Comparison of ENCODE assay signal across 18 cellular contexts in the genomic region with DNA sequence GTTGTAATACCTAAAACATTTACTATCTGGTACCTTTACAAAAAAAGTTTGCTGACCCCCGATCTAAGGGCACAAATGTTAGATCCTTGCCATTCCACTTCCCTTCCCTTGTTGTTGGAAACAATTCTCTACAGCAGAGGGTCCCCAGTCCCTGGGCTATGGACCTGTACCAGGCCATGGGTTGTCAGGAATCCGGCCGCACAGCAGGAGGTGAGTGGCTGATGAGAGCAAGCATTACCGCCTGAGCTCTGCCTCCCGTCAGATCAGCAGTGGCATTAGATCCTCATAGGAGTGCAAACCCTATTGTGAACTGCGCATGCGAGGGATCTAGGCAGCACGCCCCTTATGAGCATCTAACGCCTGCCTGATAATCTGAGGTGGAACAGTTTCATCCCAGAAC.
A peak's percentile ranks its signal among the peaks of the same experiment; 100 is the strongest.
DNase-seq lines count a peak whose midpoint lies in the region; ATAC-seq, FAIRE-seq and TF ChIP-seq lines count a peak whose summit lies in the region.
"Had no signal": no experiment of that assay in that cellular context is flagged by ENCODE, and none has a peak within 500 bp of the region (broad histone marks: within the 10 kb centered on the region; RNA-seq: fewer than 3 reads in every experiment).

No MANE protein-coding gene starts in this region.

- no peak overlapping the region for H3K27ac Mint-ChIP-seq in H9

- H2BK5ac ChIP-seq in H9 (ENCODE audit: insufficient read length, low read length) (no peak overlapping the region), H1 (ENCODE audit: low read depth, low read length) (no peak overlapping the region), trophoblast cell (ENCODE audit: low read depth, low read length, poor library complexity) (no peak overlapping the region)

- no peak overlapping the region for H4K5ac ChIP-seq in H9 (ENCODE audit: insufficient read length, low read depth, low read length)
- H4K5ac ChIP-seq in H1 (ENCODE audit: insufficient read length, low read depth, low read length): no peak overlapping the region

- H4K20me1 ChIP-seq in H9 (ENCODE audit: control insufficient read depth, insufficient read depth, insufficient read length): no peaks in the 10 kb centered on the region
- H4K20me1 ChIP-seq in H1 (replicated peaks in 1 of 2; ENCODE audit: control insufficient read depth in 1 of 2, insufficient read depth in 2 of 2, low read length in 2 of 2): no peaks in the 10 kb centered on the region

- DNase-seq in H9 (peak; percentile 58), H1 (ENCODE audit: low read depth in 1 of 2, low spot score in 2 of 2) (peak in 1 of 2 experiments; percentile 74), iPS DF 6.9 (ENCODE audit: low read depth, low spot score) (peak; percentile 16), trophoblast cell (no peak), SJCRH30 (no peak), NCI-H524 (lab: John Stamatoyannopoulos, UW) (no peak)
- DNase-seq: BE2C; CD4-positive, alpha-beta memory T cell; DMS79 had no signal

- H3K4me1 ChIP-seq in H9 (ENCODE audit: insufficient read depth, low read length) (no peaks in the 10 kb centered on the region), H1 (replicated peaks in 1 of 4; ENCODE audit: control insufficient read depth in 3 of 4, insufficient read depth in 4 of 4, low read length in 3 of 4) (peaks cover 0 to 3% (median 0%) of the 10 kb centered on the region in 4 experiments; a peak in 2 of 7 replicates), iPS DF 6.9 (ENCODE audit: control insufficient read depth, insufficient read depth, low read length) (no peaks in the 10 kb centered on the region), trophoblast cell (ENCODE audit: control insufficient read depth in 1 of 2, insufficient read depth in 2 of 2, low read length in 2 of 2) (no peaks in the 10 kb centered on the region), SJCRH30 (peaks cover 7% of the 10 kb centered on the region; the same call in 1 of the 2 replicates)
- H3K4me1 ChIP-seq: BE2C had no signal

- peaks cover 7 to 17% (median 10%) of the 10 kb centered on the region in 3 experiments; a peak in 5 of 7 replicates for H3K36me3 Mint-ChIP-seq in H9 (ENCODE audit: insufficient read depth in 1 of 3, low read depth in 3 of 3)

- POLR2A ChIA-PET in H1 (lab: Charles Lee; ENCODE audit: partially characterized antibody): interaction anchor here (0.6 to 0.9 kb wide), 2 partner anchors 10 to 21 kb away, joined by 3 to 4 read pairs; no protein-coding TSS in a partner anchor

- ATAC-seq in activated CD4-positive, CD25-positive, alpha-beta regulatory T cell treated with anti-CD3 and anti-CD28 coated beads, Interleukin-2, amount 50 U/mL, for 24 hours: no peak
- ATAC-seq in GM21526 (IDR thresholded peaks at IDR 0.05; ENCODE audit: low FRiP score, unreplicated experiment): no peak
- ATAC-seq: A549 had no signal

- H2AFZ ChIP-seq in H9 (ENCODE audit: low read length) (no peak overlapping the region), H1 (ENCODE audit: low read length) (no peak overlapping the region), trophoblast cell (ENCODE audit: insufficient read depth, low read length, poor library complexity) (no peak overlapping the region)

- no peak overlapping the region for H3K4ac ChIP-seq in H9 (ENCODE audit: low read depth, low read length)
- no peak overlapping the region for H3K4ac ChIP-seq in H1 (replicated peaks; ENCODE audit: insufficient read length, low read depth, low read length)
- no peak overlapping the region for H3K4ac ChIP-seq in trophoblast cell (ENCODE audit: low read depth, low read length)

- H3K23ac ChIP-seq in H9 (ENCODE audit: insufficient read length, low read depth, low read length) (no peak overlapping the region), H1 (ENCODE audit: insufficient read length) (no peak overlapping the region), trophoblast cell (ENCODE audit: low read length) (no peak overlapping the region)

- H3K36me3 ChIP-seq in H1 (ENCODE audit: control insufficient read depth in 2 of 4, insufficient read depth in 4 of 4, low read length in 3 of 4): no peaks in the 10 kb centered on the region
- no peaks in the 10 kb centered on the region for H3K36me3 ChIP-seq in iPS DF 6.9 (ENCODE audit: control insufficient read depth, insufficient read depth, low read length)
- no peaks in the 10 kb centered on the region for H3K36me3 ChIP-seq in trophoblast cell (ENCODE audit: control insufficient read depth in 1 of 2, insufficient read depth in 2 of 2, low read length in 2 of 2)
- no peaks in the 10 kb centered on the region; the same call in 1 of the 2 replicates for H3K36me3 ChIP-seq in SJCRH30
- H3K36me3 ChIP-seq: BE2C, HAP-1 had no signal

- H3K18ac ChIP-seq in H9 (ENCODE audit: insufficient read length, low read depth, low read length) (no peak overlapping the region), H1 (ENCODE audit: extremely low read depth, low read length) (no peak overlapping the region), trophoblast cell (ENCODE audit: low read length) (no peak overlapping the region)

- TF ChIP-seq CTCF in H9 (conservative IDR thresholded peaks at IDR 0.05) (no peak), H1 (IDR thresholded peaks at IDR 0.05; ENCODE audit: control extremely low read depth in 1 of 3, insufficient read depth in 1 of 3, low read depth in 1 of 3, low read length in 3 of 3) (no peak)

- peak in 1 of 2 experiments; percentile 17; a peak in 2 of 4 replicates for TF ChIP-seq RAD21 in H1 (IDR thresholded peaks at IDR 0.05 in 1 of 2, conservative IDR thresholded peaks at IDR 0.05 in 1 of 2; ENCODE audit: low read depth in 2 of 2, low read length in 2 of 2)

- H3K23me2 ChIP-seq in H9 (ENCODE audit: insufficient read length, low read depth, low read length, poor library complexity, severe bottlenecking) (no peaks in the 10 kb centered on the region), H1 (ENCODE audit: low read depth, low read length) (no peaks in the 10 kb centered on the region)

- H4K91ac ChIP-seq in H9 (ENCODE audit: insufficient read length, low read depth, low read length) (no peak overlapping the region), H1 (replicated peaks; ENCODE audit: insufficient read length, low read length) (no peak overlapping the region), trophoblast cell (ENCODE audit: low read depth, low read length) (no peak overlapping the region)

- no peak for TF ChIP-seq POLR2A in H1 (IDR thresholded peaks at IDR 0.05; ENCODE audit: control extremely low read depth in 1 of 2, low read depth in 2 of 2, low read length in 2 of 2)

- no peaks in the 10 kb centered on the region for H3K27me3 ChIP-seq in H9 (ENCODE audit: insufficient read depth, low read length)
- no peaks in the 10 kb centered on the region for H3K27me3 ChIP-seq in H1 (replicated peaks in 1 of 4; ENCODE audit: control insufficient read depth in 3 of 4, extremely low read depth in 1 of 4, insufficient read depth in 3 of 4, low read length in 3 of 4)
- no peaks in the 10 kb centered on the region for H3K27me3 ChIP-seq in iPS DF 6.9 (ENCODE audit: control insufficient read depth, insufficient read depth, low read length)
- no peaks in the 10 kb centered on the region for H3K27me3 ChIP-seq in trophoblast cell (ENCODE audit: insufficient read depth, low read length)
- no peaks in the 10 kb centered on the region for H3K27me3 ChIP-seq in SJCRH30
- H3K27me3 ChIP-seq: BE2C had no signal

- H2AK5ac ChIP-seq in H9 (ENCODE audit: insufficient read length, low read length) (no peak overlapping the region), H1 (ENCODE audit: low read depth, low read length) (no peak overlapping the region), trophoblast cell (ENCODE audit: low read length) (no peak overlapping the region)

- no peaks in the 10 kb centered on the region for H3K79me1 ChIP-seq in H9 (ENCODE audit: insufficient read depth, low read depth, low read length, poor library complexity, severe bottlenecking)
- no peaks in the 10 kb centered on the region for H3K79me1 ChIP-seq in H1 (ENCODE audit: low read depth, low read length)
- H3K79me1 ChIP-seq in trophoblast cell (ENCODE audit: low read length): no peaks in the 10 kb centered on the region

- H2BK12ac ChIP-seq in H9 (ENCODE audit: insufficient read length, low read depth, low read length) (no peak overlapping the region), H1 (ENCODE audit: low read depth, low read length) (no peak overlapping the region), trophoblast cell (ENCODE audit: low read length) (no peak overlapping the region)

- no CpG with 5 or more reads among the region's 9 CpGs for WGBS in H9 (ENCODE audit: extremely low coverage, insufficient read length, low lambda C conversion rate)
- 68% methylated on average over 9 of the region's 9 CpGs; no CpG with 5 or more reads in 1 of the 2 experiments for WGBS in H1 (ENCODE audit: extremely low coverage in 1 of 2, insufficient coverage in 1 of 2, insufficient read length in 1 of 2, insufficient replicate concordance in 2 of 2, low coverage in 1 of 2, low lambda C conversion rate in 2 of 2, missing lambda C conversion rate in 1 of 2), 2 experiments
- WGBS in iPS DF 6.9 (ENCODE audit: insufficient coverage, insufficient read length): no CpG with 5 or more reads among the region's 9 CpGs
- WGBS in trophoblast cell (ENCODE audit: extremely low coverage, insufficient coverage, insufficient read length): no CpG with 5 or more reads among the region's 9 CpGs

- no peak overlapping the region for H3K4me3 ChIP-seq in H1 (ENCODE audit: extremely low read depth in 1 of 4, insufficient read depth in 2 of 4, low read depth in 3 of 4, low read length in 4 of 4)
- H3K4me3 ChIP-seq in iPS DF 6.9 (ENCODE audit: low read length): no peak overlapping the region
- peak overlapping the region; percentile 8 for H3K4me3 ChIP-seq in trophoblast cell (ENCODE audit: low read depth, low read length)
- H3K4me3 ChIP-seq in SJCRH30: no peak overlapping the region
- H3K4me3 ChIP-seq: A549, HAP-1 had no signal

- H3K27ac ChIP-seq in H9 (ENCODE audit: insufficient read length, low read depth, low read length): no peak overlapping the region
- no peak overlapping the region for H3K27ac ChIP-seq in H1 (ENCODE audit: low read depth, low read length)
- no peak overlapping the region for H3K27ac ChIP-seq in iPS DF 6.9 (ENCODE audit: low read length)
- H3K27ac ChIP-seq in trophoblast cell (ENCODE audit: low read depth, low read length): no peak overlapping the region
- no peak overlapping the region for H3K27ac ChIP-seq in SJCRH30
- H3K27ac ChIP-seq: A549, C4-2B, HL-60 had no signal

- no peaks in the 10 kb centered on the region for H3K9me3 Mint-ChIP-seq in H9

- H2BK120ac ChIP-seq in H9 (ENCODE audit: low read depth, low read length, poor library complexity, severe bottlenecking) (no peak overlapping the region), H1 (replicated peaks; ENCODE audit: low read depth, low read length) (no peak overlapping the region), trophoblast cell (ENCODE audit: insufficient read depth, low read length, poor library complexity) (no peak overlapping the region)

- no peak for TF ChIP-seq EP300 in H1 (IDR thresholded peaks at IDR 0.05; ENCODE audit: borderline replicate concordance in 1 of 2, low read depth in 2 of 2, low read length in 2 of 2)

- H3K14ac ChIP-seq in H9 (ENCODE audit: insufficient read depth, low read length): no peak overlapping the region
- H3K14ac ChIP-seq in H1 (ENCODE audit: insufficient read length): no peak overlapping the region
- H3K14ac ChIP-seq in trophoblast cell (ENCODE audit: low read length): no peak overlapping the region

- no peak overlapping the region for H2BK20ac ChIP-seq in H9 (ENCODE audit: low read depth, low read length, poor library complexity, severe bottlenecking)
- no peak overlapping the region for H2BK20ac ChIP-seq in H1 (ENCODE audit: low read length)

- no peak overlapping the region for H4K12ac ChIP-seq in trophoblast cell (ENCODE audit: low read depth, low read length)

- no peak overlapping the region for H3T11ph ChIP-seq in H9 (ENCODE audit: low read length)

- no peak overlapping the region for H3K56ac ChIP-seq in H9 (ENCODE audit: insufficient read length, low read depth, low read length)
- H3K56ac ChIP-seq in H1 (replicated peaks; ENCODE audit: insufficient read length, low read depth, low read length): no peak overlapping the region

- peaks cover 5 to 6% of the 10 kb centered on the region in 2 experiments; a peak in 3 of 4 replicates for H3K4me1 Mint-ChIP-seq in H9
- H3K4me1 Mint-ChIP-seq: CD4-positive, alpha-beta memory T cell had no signal

- H3K27me3 Mint-ChIP-seq in H9 (ENCODE audit: low read depth): no peaks in the 10 kb centered on the region
- H3K27me3 Mint-ChIP-seq: CD4-positive, alpha-beta memory T cell had no signal

- CTCF ChIA-PET in H1 (lab: Charles Lee; ENCODE audit: partially characterized antibody): interaction anchor here (0.5 kb wide), 1 partner anchor 487 kb away, joined by 3 read pairs; no protein-coding TSS in a partner anchor

- no peak overlapping the region for H3K4me2 ChIP-seq in H9 (ENCODE audit: insufficient read depth, insufficient read length, low read length)
- H3K4me2 ChIP-seq in H1 (ENCODE audit: insufficient read depth in 1 of 2, low read depth in 2 of 2, low read length in 2 of 2): no peak overlapping the region
- H3K4me2 ChIP-seq in trophoblast cell (ENCODE audit: low read length): no peak overlapping the region
- H3K4me2 ChIP-seq: A549 had no signal

- H4K8ac ChIP-seq in H9 (replicated peaks; ENCODE audit: insufficient read length, low read depth, low read length) (no peak overlapping the region), H1 (ENCODE audit: extremely low read depth, insufficient read depth, low read length) (no peak overlapping the region), trophoblast cell (ENCODE audit: low read depth, low read length) (no peak overlapping the region)

- H3K9me3 ChIP-seq in H9 (ENCODE audit: control insufficient read depth, low read depth, low read length): no peaks in the 10 kb centered on the region
- H3K9me3 ChIP-seq in H1 (ENCODE audit: insufficient read depth in 2 of 2, low read depth in 1 of 2, low read length in 1 of 2): no peaks in the 10 kb centered on the region
- H3K9me3 ChIP-seq in iPS DF 6.9 (ENCODE audit: control insufficient read depth, insufficient read depth, low read length): no peaks in the 10 kb centered on the region
- H3K9me3 ChIP-seq in trophoblast cell (ENCODE audit: insufficient read depth, low read depth, low read length): no peaks in the 10 kb centered on the region
- no peaks in the 10 kb centered on the region for H3K9me3 ChIP-seq in SJCRH30 (replicated peaks)
- H3K9me3 ChIP-seq: A549, BE2C, HAP-1 had no signal

- FAIRE-seq in H1 (lab: Jason Lieb, UNC): peak; percentile 36
- FAIRE-seq: A549, G401.6, GM12892, GM19239 had no signal

- H2BK15ac ChIP-seq in H9 (ENCODE audit: low read depth, low read length) (no peak overlapping the region), H1 (ENCODE audit: low read length) (no peak overlapping the region)

- H3K9ac ChIP-seq in H9 (ENCODE audit: extremely low read depth, insufficient read length, low read length) (no peak overlapping the region), H1 (replicated peaks in 1 of 4; ENCODE audit: extremely low read depth in 1 of 4, low read depth in 3 of 4, low read length in 3 of 4) (no peak overlapping the region; a peak in 1 of 7 replicates), trophoblast cell (ENCODE audit: low read length) (no peak overlapping the region)

- H3K4me3 Mint-ChIP-seq in H9: no peak overlapping the region
- H3K4me3 Mint-ChIP-seq: CD4-positive, alpha-beta memory T cell had no signal

- no peaks in the 10 kb centered on the region for H3K79me2 ChIP-seq in H9 (ENCODE audit: insufficient read depth, low read length)
- no peaks in the 10 kb centered on the region for H3K79me2 ChIP-seq in H1 (ENCODE audit: control insufficient read depth in 1 of 2, insufficient read depth in 2 of 2, low read length in 2 of 2)
- no peaks in the 10 kb centered on the region for H3K79me2 ChIP-seq in trophoblast cell (ENCODE audit: control insufficient read depth, insufficient read depth, low read length, poor library complexity)

Comparison
In these comparisons a context has a peak if more than half of its experiments do, and no peak if none do; other contexts are left out.
1. DNase-seq: peak in H9 (single experiment) and iPS DF 6.9 (single experiment); none in trophoblast cell (0 of 2), SJCRH30 (0 of 2) and NCI-H524 (0 of 2).